1 cellular context compared by ENCODE assay signal in the genomic region with DNA sequence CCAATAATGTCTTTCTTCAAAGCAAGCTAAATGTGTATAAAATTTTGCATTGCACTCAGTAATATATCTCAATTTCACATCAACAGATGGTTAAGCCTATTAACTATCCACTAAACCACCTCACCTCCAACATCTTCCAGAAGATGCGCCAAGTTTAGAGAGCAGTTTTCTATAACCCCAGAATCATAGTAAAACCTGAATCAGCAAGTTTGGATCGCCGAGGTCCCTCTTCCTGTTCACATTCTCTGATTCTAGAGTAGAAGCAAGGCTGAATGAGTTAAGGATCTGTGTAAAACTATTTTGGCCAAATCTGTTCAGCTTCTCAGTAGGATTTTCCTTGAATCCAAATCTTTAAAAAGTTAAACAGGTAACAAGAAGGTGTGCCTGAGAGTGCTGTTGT.
TF ChIP-seq lines count a peak whose summit lies in the region.

No MANE protein-coding gene starts in this region.

TF ChIP-seq in HepG2, 621 proteins besides CTCF, POLR2A, EP300 and RAD21:
- no peak for TF ChIP-seq ZNF569 (CRISPR knock-in tag; IDR thresholded peaks at IDR 0.05; ENCODE audit: borderline replicate concordance)
- no peak for TF ChIP-seq ZNF180 (CRISPR knock-in tag; IDR thresholded peaks at IDR 0.05; ENCODE audit: borderline replicate concordance, low read depth)
- TF ChIP-seq TGIF2 (CRISPR knock-in tag; IDR thresholded peaks at IDR 0.05), result no peak
- TF ChIP-seq, protein P1, sequence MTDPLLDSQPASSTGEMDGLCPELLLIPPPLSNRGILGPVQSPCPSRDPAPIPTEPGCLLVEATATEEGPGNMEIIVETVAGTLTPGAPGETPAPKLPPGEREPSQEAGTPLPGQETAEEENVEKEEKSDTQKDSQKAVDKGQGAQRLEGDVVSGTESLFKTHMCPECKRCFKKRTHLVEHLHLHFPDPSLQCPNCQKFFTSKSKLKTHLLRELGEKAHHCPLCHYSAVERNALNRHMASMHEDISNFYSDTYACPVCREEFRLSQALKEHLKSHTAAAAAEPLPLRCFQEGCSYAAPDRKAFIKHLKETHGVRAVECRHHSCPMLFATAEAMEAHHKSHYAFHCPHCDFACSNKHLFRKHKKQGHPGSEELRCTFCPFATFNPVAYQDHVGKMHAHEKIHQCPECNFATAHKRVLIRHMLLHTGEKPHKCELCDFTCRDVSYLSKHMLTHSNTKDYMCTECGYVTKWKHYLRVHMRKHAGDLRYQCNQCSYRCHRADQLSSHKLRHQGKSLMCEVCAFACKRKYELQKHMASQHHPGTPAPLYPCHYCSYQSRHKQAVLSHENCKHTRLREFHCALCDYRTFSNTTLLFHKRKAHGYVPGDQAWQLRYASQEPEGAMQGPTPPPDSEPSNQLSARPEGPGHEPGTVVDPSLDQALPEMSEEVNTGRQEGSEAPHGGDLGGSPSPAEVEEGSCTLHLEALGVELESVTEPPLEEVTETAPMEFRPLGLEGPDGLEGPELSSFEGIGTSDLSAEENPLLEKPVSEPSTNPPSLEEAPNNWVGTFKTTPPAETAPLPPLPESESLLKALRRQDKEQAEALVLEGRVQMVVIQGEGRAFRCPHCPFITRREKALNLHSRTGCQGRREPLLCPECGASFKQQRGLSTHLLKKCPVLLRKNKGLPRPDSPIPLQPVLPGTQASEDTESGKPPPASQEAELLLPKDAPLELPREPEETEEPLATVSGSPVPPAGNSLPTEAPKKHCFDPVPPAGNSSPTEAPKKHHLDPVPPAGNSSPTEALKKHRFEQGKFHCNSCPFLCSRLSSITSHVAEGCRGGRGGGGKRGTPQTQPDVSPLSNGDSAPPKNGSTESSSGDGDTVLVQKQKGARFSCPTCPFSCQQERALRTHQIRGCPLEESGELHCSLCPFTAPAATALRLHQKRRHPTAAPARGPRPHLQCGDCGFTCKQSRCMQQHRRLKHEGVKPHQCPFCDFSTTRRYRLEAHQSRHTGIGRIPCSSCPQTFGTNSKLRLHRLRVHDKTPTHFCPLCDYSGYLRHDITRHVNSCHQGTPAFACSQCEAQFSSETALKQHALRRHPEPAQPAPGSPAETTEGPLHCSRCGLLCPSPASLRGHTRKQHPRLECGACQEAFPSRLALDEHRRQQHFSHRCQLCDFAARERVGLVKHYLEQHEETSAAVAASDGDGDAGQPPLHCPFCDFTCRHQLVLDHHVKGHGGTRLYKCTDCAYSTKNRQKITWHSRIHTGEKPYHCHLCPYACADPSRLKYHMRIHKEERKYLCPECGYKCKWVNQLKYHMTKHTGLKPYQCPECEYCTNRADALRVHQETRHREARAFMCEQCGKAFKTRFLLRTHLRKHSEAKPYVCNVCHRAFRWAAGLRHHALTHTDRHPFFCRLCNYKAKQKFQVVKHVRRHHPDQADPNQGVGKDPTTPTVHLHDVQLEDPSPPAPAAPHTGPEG (CRISPR knock-in tag; IDR thresholded peaks at IDR 0.05), result no peak
- peak; percentile 72 for TF ChIP-seq MAFF (IDR thresholded peaks at IDR 0.05; ENCODE audit: low read depth, low read length)
- TF ChIP-seq MAFK (conservative IDR thresholded peaks at IDR 0.05 in 1 of 2, IDR thresholded peaks at IDR 0.05 in 1 of 2; ENCODE audit: low read length in 2 of 2), result peak; percentile 79 to 84
